16 cellular contexts compared by ENCODE assay signal in the genomic region with DNA sequence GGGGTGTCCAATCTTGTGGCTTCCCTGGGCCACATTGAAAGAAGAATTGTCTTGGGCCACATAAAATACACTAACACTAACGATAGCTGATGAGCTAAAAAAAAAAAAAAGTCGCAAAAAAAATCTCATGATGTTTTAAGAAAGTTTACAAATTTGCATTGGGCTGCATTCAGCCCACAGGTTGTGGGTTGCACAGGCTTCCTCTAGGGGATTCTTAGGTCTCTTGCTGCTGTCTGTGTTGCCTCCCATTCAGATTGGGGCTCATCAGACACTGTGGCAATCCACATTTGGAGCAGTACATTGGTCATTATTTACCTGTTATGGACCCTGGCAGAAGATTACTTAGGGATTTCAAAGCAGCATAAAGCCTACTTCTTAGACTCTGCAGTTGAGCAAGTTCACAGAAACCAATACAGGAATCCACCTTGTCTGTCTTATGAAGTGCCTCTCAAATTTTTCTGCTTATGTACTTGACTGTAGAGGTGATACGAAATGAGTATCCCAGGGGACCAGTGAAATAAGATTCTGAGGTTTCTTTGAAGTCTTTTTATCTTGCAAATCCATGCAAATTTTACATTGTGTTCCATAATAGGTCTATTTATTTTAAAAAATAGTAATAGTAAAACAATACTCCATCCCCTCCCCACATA.
DNase-seq lines count a peak whose midpoint lies in the region; ATAC-seq and FAIRE-seq lines count a peak whose summit lies in the region.
"Had no signal": no experiment of that assay in that cellular context is flagged by ENCODE, and none has a peak within 500 bp of the region (broad histone marks: within the 10 kb centered on the region; RNA-seq: fewer than 3 reads in every experiment).

No MANE protein-coding gene starts in this region.

- no peaks in the 10 kb centered on the region for H3K9me3 Mint-ChIP-seq in memory B cell
- H3K9me3 Mint-ChIP-seq: activated CD4-positive, alpha-beta memory T cell treated with anti-CD3 and anti-CD28 coated beads, Interleukin-2, amount 10 ng/mL, durations not matched to agents 7 days and 5 days; T-cell had no signal

- H3K36me3 ChIP-seq in aorta (ENCODE audit: control insufficient read depth in 1 of 2, insufficient read depth in 2 of 2, low read length in 1 of 2), result peaks cover 0 to 2% of the 10 kb centered on the region in 2 donors
- H3K36me3 ChIP-seq: right atrium auricular region, suprapubic skin had no signal

- 87 to 92% methylated on average over 3 of the region's 3 CpGs for WGBS in aorta, 2 donors

- H3K27ac Mint-ChIP-seq in memory B cell, result no peak overlapping the region
- H3K27ac Mint-ChIP-seq: activated CD4-positive, alpha-beta memory T cell treated with anti-CD3 and anti-CD28 coated beads, Interleukin-2, amount 10 ng/mL, durations not matched to agents 7 days and 5 days; T-cell had no signal

- intact Hi-C loops in aorta (cut with DNase I), result no loop called here

- H3K4me1 ChIP-seq in aorta (ENCODE audit: control insufficient read depth in 1 of 2, insufficient read depth in 2 of 2, low read length in 2 of 2), result no peaks in the 10 kb centered on the region
- H3K4me1 ChIP-seq: right atrium auricular region, suprapubic skin had no signal

- no peak overlapping the region for H3K4me3 Mint-ChIP-seq in memory B cell
- H3K4me3 Mint-ChIP-seq: activated CD4-positive, alpha-beta memory T cell treated with anti-CD3 and anti-CD28 coated beads, Interleukin-2, amount 10 ng/mL, durations not matched to agents 7 days and 5 days; T-cell had no signal

- no peaks in the 10 kb centered on the region for H3K27me3 Mint-ChIP-seq in memory B cell
- H3K27me3 Mint-ChIP-seq: activated CD4-positive, alpha-beta memory T cell treated with anti-CD3 and anti-CD28 coated beads, Interleukin-2, amount 10 ng/mL, durations not matched to agents 7 days and 5 days; T-cell had no signal

- no peak overlapping the region for H3K27ac ChIP-seq in aorta (ENCODE audit: low read depth in 1 of 2, low read length in 2 of 2)
- H3K27ac ChIP-seq: right atrium auricular region, suprapubic skin had no signal

- H3K27me3 ChIP-seq in aorta (ENCODE audit: control insufficient read depth in 1 of 2, insufficient read depth in 2 of 2, low read length in 1 of 2), result no peaks in the 10 kb centered on the region
- H3K27me3 ChIP-seq: right atrium auricular region, suprapubic skin had no signal

- no peak overlapping the region for H3K4me3 ChIP-seq in aorta (ENCODE audit: low read length in 2 of 2)
- H3K4me3 ChIP-seq: right atrium auricular region, suprapubic skin had no signal

- peak; percentile 75 for ATAC-seq in GM21737 (IDR thresholded peaks at IDR 0.05; ENCODE audit: unreplicated experiment)
- ATAC-seq in HG03139 (IDR thresholded peaks at IDR 0.05; ENCODE audit: unreplicated experiment), result peak; percentile 79
- ATAC-seq in memory B cell (ENCODE audit: low read depth), result peak; percentile 29
- no peak for ATAC-seq in aorta (ENCODE audit: low FRiP score)
- ATAC-seq: T-cell had no signal

- H3K36me3 Mint-ChIP-seq in memory B cell, result peaks cover 7% of the 10 kb centered on the region

- no peak for FAIRE-seq in frontal cortex (lab: Jason Lieb, UNC)
- FAIRE-seq: A204.1, GM12892, HTR-8/SVneo had no signal

- DNase-seq in NCI-H2171 treated with DMSO at 0.1 percent for 48 hours (lab: John Stamatoyannopoulos, UW), result peak; percentile 9
- DNase-seq in NCI-H2171 (lab: John Stamatoyannopoulos, UW), result no peak
- DNase-seq in memory B cell (ENCODE audit: low spot score in 2 of 2), result no peak
- no peak for DNase-seq in aorta
- no peak for DNase-seq in NCI-H510A treated with DMSO at 0.1 percent for 48 hours (lab: John Stamatoyannopoulos, UW)
- DNase-seq in frontal cortex (ENCODE audit: low spot score in 2 of 2), result no peak
- DNase-seq: activated CD4-positive, alpha-beta memory T cell treated with anti-CD3 and anti-CD28 coated beads, Interleukin-2, amount 10 ng/mL, durations not matched to agents 7 days and 5 days; activated naive CD4-positive, alpha-beta T cell treated with Interleukin-2 at 50 U/mL for 16 hours; T-cell had no signal

- H3K4me1 Mint-ChIP-seq in memory B cell, result peaks cover 5% of the 10 kb centered on the region
- H3K4me1 Mint-ChIP-seq: activated CD4-positive, alpha-beta memory T cell treated with anti-CD3 and anti-CD28 coated beads, Interleukin-2, amount 10 ng/mL, durations not matched to agents 7 days and 5 days; T-cell had no signal

- no peaks in the 10 kb centered on the region for H3K9me3 ChIP-seq in aorta (ENCODE audit: control insufficient read depth, low read length)
- H3K9me3 ChIP-seq: right atrium auricular region, suprapubic skin had no signal
